In genomic region chr13:112885782-112886268, GRCh38 we compare ENCODE assay signal across 1 cellular context.
TF ChIP-seq lines count a peak whose summit lies in the region.

No MANE protein-coding gene starts in this region.

TF ChIP-seq in HepG2, 621 proteins besides CTCF, POLR2A, EP300 and RAD21 (continued from another document and continues in another):
- TF ChIP-seq GRHL1 (CRISPR knock-in tag; conservative IDR thresholded peaks at IDR 0.05): no peak
- no peak for TF ChIP-seq IKZF5 (CRISPR knock-in tag; IDR thresholded peaks at IDR 0.05)
- TF ChIP-seq ZNF331 (CRISPR knock-in tag; IDR thresholded peaks at IDR 0.05): peak; percentile 59; the same call in 1 of the 2 replicates
- TF ChIP-seq BCL3 (CRISPR knock-in tag; IDR thresholded peaks at IDR 0.05): 0 out of 2 replicates have a peak, but pooled peaks have one; percentile 25
- TF ChIP-seq ZNF577 (CRISPR knock-in tag; IDR thresholded peaks at IDR 0.05; ENCODE audit: borderline replicate concordance, low read depth): no peak
- no peak for TF ChIP-seq NONO (IDR thresholded peaks at IDR 0.05)
- peak; percentile 75; the same call in 1 of the 2 replicates for TF ChIP-seq NONO (CRISPR knock-in tag; conservative IDR thresholded peaks at IDR 0.05)
- TF ChIP-seq ZNF503 (CRISPR knock-in tag; IDR thresholded peaks at IDR 0.05): no peak
- TF ChIP-seq NFIC (IDR thresholded peaks at IDR 0.05; ENCODE audit: low read length): no peak
- 0 out of 2 replicates have a peak, but pooled peaks have one; percentile 40 for TF ChIP-seq MYPOP (CRISPR knock-in tag; IDR thresholded peaks at IDR 0.05)
- no peak for TF ChIP-seq RELA (CRISPR knock-in tag; IDR thresholded peaks at IDR 0.05)
- no peak for TF ChIP-seq ZSCAN29 (CRISPR knock-in tag; conservative IDR thresholded peaks at IDR 0.05)
- peak; percentile 73 for TF ChIP-seq HNRNPLL (IDR thresholded peaks at IDR 0.05; ENCODE audit: low read depth, low read length, poor library complexity, severe bottlenecking)
- TF ChIP-seq KLF11 (CRISPR knock-in tag; IDR thresholded peaks at IDR 0.05): no peak
- TF ChIP-seq ZNF232 (CRISPR knock-in tag; IDR thresholded peaks at IDR 0.05; ENCODE audit: borderline replicate concordance): no peak
- TF ChIP-seq ZNF501 (CRISPR knock-in tag; IDR thresholded peaks at IDR 0.05): no peak
- TF ChIP-seq POLR2AphosphoS2 (IDR thresholded peaks at IDR 0.05; ENCODE audit: low read depth, low read length): no peak
- TF ChIP-seq FOXC1 (CRISPR knock-in tag; IDR thresholded peaks at IDR 0.05; ENCODE audit: borderline replicate concordance): no peak
- peak; percentile 96 for TF ChIP-seq ZNF687 (CRISPR knock-in tag; IDR thresholded peaks at IDR 0.05)
- no peak for TF ChIP-seq NR2F2 (IDR thresholded peaks at IDR 0.05; ENCODE audit: borderline replicate concordance, low read depth)
- no peak for TF ChIP-seq ZNF713 (CRISPR knock-in tag; IDR thresholded peaks at IDR 0.05)
- no peak for TF ChIP-seq NR1H2 (CRISPR knock-in tag; IDR thresholded peaks at IDR 0.05; ENCODE audit: borderline replicate concordance, low read depth)
- TF ChIP-seq ZNF781 (CRISPR knock-in tag; IDR thresholded peaks at IDR 0.05; ENCODE audit: borderline replicate concordance, not compliant biosample characterization): peak; percentile 22
- no peak for TF ChIP-seq MTERF4 (CRISPR knock-in tag; IDR thresholded peaks at IDR 0.05)
- TF ChIP-seq HOMEZ (CRISPR knock-in tag; IDR thresholded peaks at IDR 0.05; ENCODE audit: low read depth): no peak
- TF ChIP-seq ZNF597 (CRISPR knock-in tag; IDR thresholded peaks at IDR 0.05): no peak
- 0 out of 2 replicates have a peak, but pooled peaks have one; percentile 59 for TF ChIP-seq IRF9 (CRISPR knock-in tag; IDR thresholded peaks at IDR 0.05; ENCODE audit: borderline replicate concordance)
- TF ChIP-seq ZNF383 (CRISPR knock-in tag; IDR thresholded peaks at IDR 0.05; ENCODE audit: borderline replicate concordance): no peak
- TF ChIP-seq ZNF441 (CRISPR knock-in tag; IDR thresholded peaks at IDR 0.05; ENCODE audit: borderline replicate concordance): no peak
- TF ChIP-seq SRF (IDR thresholded peaks at IDR 0.05; ENCODE audit: low read depth, low read length): no peak
- no peak for TF ChIP-seq IRF2 (CRISPR knock-in tag; IDR thresholded peaks at IDR 0.05)
- TF ChIP-seq NFIB (CRISPR knock-in tag; IDR thresholded peaks at IDR 0.05; ENCODE audit: borderline replicate concordance): no peak
- TF ChIP-seq ZNF160 (CRISPR knock-in tag; IDR thresholded peaks at IDR 0.05): no peak
- TF ChIP-seq CENPBD1 (CRISPR knock-in tag; IDR thresholded peaks at IDR 0.05; ENCODE audit: borderline replicate concordance, low read depth): no peak
- TF ChIP-seq ZNF766 (CRISPR knock-in tag; IDR thresholded peaks at IDR 0.05; ENCODE audit: borderline replicate concordance): peak; percentile 55; the same call in 1 of the 2 replicates
- TF ChIP-seq GABPB1 (CRISPR knock-in tag; IDR thresholded peaks at IDR 0.05): peak; percentile 61
- TF ChIP-seq CREBL2 (CRISPR knock-in tag; IDR thresholded peaks at IDR 0.05; ENCODE audit: borderline replicate concordance): no peak
- no peak for TF ChIP-seq STAT5B (CRISPR knock-in tag; IDR thresholded peaks at IDR 0.05)
